21 cellular contexts compared by ENCODE assay signal in the genomic region with DNA sequence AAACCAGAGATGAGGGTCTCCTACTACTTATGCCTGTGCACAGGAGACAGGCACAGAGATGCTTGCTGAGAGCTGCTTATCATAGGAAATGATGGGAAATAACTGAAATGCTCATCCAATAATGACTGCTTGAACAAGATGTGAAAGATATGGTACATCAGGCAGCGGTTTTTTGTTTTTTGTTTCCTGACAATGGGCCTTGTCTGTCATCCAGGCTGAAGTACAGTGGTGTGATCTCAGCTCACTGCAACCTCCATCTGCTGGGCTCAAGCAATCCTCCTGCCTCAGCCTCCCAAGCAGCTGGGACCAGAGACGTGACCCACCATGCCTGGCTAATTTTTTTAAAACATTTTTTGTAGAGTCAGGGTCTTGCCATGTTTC. TPM values are rescaled to one million over a fixed set of nuclear protein-coding genes. Genes with fewer than 3 reads are reported as not detected.
DNase-seq lines count a peak whose midpoint lies in the region; ATAC-seq and TF ChIP-seq lines count a peak whose summit lies in the region.
"Had no signal": no experiment of that assay in that cellular context is flagged by ENCODE, and none has a peak within 500 bp of the region (broad histone marks: within the 10 kb centered on the region; RNA-seq: fewer than 3 reads in every experiment).

No MANE protein-coding gene starts in this region.

- H2AK9ac ChIP-seq in IMR-90 (replicated peaks; ENCODE audit: low read depth, low read length, poor library complexity) = no peak overlapping the region

- H4K5ac ChIP-seq in IMR-90 (ENCODE audit: low read depth, low read length) = peak overlapping the region; percentile 31

- no peak for DNase-seq in IMR-90
- no peak for DNase-seq in adipocyte (ENCODE audit: low read depth)
- DNase-seq in gastrocnemius medialis = no peak
- DNase-seq in effector memory CD4-positive, alpha-beta T cell = no peak
- no peak for DNase-seq in activated naive CD8-positive, alpha-beta T cell treated with anti-CD3 and anti-CD28 coated beads, Interleukin-2, amount 50 U/mL, for 24 hours
- no peak for DNase-seq in BE2C
- DNase-seq: activated B cell treated with CpG ODN at 0.5 μM for 24 hours; activated naive CD4-positive, alpha-beta T cell treated with anti-CD3 and anti-CD28 coated beads, Interleukin-2, amount 50 U/mL, for 16 hours; activated T-cell treated with anti-CD3 and anti-CD28 coated beads, Interleukin-2, amount 50 U/mL, for 4 hours; Caco-2; EL; MG63; NCI-H774; PC-3; stimulated activated CD4-positive, alpha-beta T cell treated with anti-CD3 and anti-CD28 coated beads, Interleukin-1b, Interleukin-23, amount 100 ng/mL, for 48 hours; stimulated activated naive CD4-positive, alpha-beta T cell; T-helper 17 cell; trophoblast cell had no signal

- H3K4ac ChIP-seq in IMR-90 (ENCODE audit: low read depth, low read length) = peak overlapping the region; percentile 92

- H2BK5ac ChIP-seq in IMR-90 (ENCODE audit: low read depth, low read length, poor library complexity, severe bottlenecking) = no peak overlapping the region

- peak overlapping the region; percentile 57 for H2AK5ac ChIP-seq in IMR-90 (ENCODE audit: low read depth, low read length)

- peak overlapping the region; percentile 90 for H3K18ac ChIP-seq in IMR-90 (ENCODE audit: low read depth, low read length)

- H3K23ac ChIP-seq in IMR-90 (ENCODE audit: low read depth, low read length) = peak overlapping the region; percentile 68; the same call in 1 of the 2 replicates

- no peaks in the 10 kb centered on the region for H3K27me3 ChIP-seq in IMR-90 (ENCODE audit: control insufficient read depth, insufficient read depth, low read length)
- H3K27me3 ChIP-seq in adipocyte (replicated peaks; ENCODE audit: control insufficient read depth, insufficient read depth, low read length) = no peaks in the 10 kb centered on the region
- peaks cover 15% of the 10 kb centered on the region for H3K27me3 ChIP-seq in iPS-18a (ENCODE audit: control insufficient read depth, insufficient read depth, low read length)
- H3K27me3 ChIP-seq in gastrocnemius medialis = no peaks in the 10 kb centered on the region
- peaks cover 18% of the 10 kb centered on the region for H3K27me3 ChIP-seq in effector memory CD4-positive, alpha-beta T cell (replicated peaks; ENCODE audit: control insufficient read depth, insufficient read depth, low read length, poor library complexity, severe bottlenecking)
- H3K27me3 ChIP-seq in BE2C = no peaks in the 10 kb centered on the region
- H3K27me3 ChIP-seq: MG63 had no signal

- H3K36me3 ChIP-seq in IMR-90 (ENCODE audit: control insufficient read depth, insufficient read depth, low read length) (no peaks in the 10 kb centered on the region), adipocyte (ENCODE audit: control insufficient read depth, insufficient read depth, low read length, severe bottlenecking) (no peaks in the 10 kb centered on the region), iPS-18a (ENCODE audit: control insufficient read depth, low read depth, low read length) (no peaks in the 10 kb centered on the region), gastrocnemius medialis (no peaks in the 10 kb centered on the region), BE2C (no peaks in the 10 kb centered on the region)
- no peaks in the 10 kb centered on the region for H3K36me3 ChIP-seq in effector memory CD4-positive, alpha-beta T cell (ENCODE audit: control insufficient read depth, insufficient read depth, low read length)
- H3K36me3 ChIP-seq: MG63 had no signal

- TF ChIP-seq RAD21 in IMR-90 (IDR thresholded peaks at IDR 0.05; ENCODE audit: low read length) = no peak

- CTCF ChIA-PET in IMR-90 (lab: Yijun Ruan, JAX) = no interaction called here

- H3K9me1 ChIP-seq in IMR-90 (ENCODE audit: insufficient read depth, low read length) = peaks cover 7% of the 10 kb centered on the region

- H2BK120ac ChIP-seq in IMR-90 (ENCODE audit: low read depth, low read length) = peak overlapping the region; percentile 93

- no peak overlapping the region for H3K27ac Mint-ChIP-seq in activated naive CD8-positive, alpha-beta T cell treated with anti-CD3 and anti-CD28 coated beads, Interleukin-2, amount 50 U/mL, for 24 hours
- H3K27ac Mint-ChIP-seq: activated B cell treated with CpG ODN at 0.5 μM for 24 hours, T-helper 17 cell had no signal

- no CpG with 5 or more reads among the region's 2 CpGs for WGBS in IMR-90 (ENCODE audit: extremely low coverage in 2 of 2, insufficient read length in 1 of 2), 2 experiments

- intact Hi-C loops in IMR-90 (cut with micrococcal nuclease) (no loop called here), gastrocnemius medialis (cut with DNase I; ENCODE audit: low total_unique reads) (no loop called here)

- peaks cover 25% of the 10 kb centered on the region for H3K4me1 ChIP-seq in IMR-90 (ENCODE audit: control insufficient read depth, insufficient read depth, low read length)
- H3K4me1 ChIP-seq in adipocyte (ENCODE audit: control insufficient read depth, insufficient read depth, low read length) = peaks cover 63% of the 10 kb centered on the region
- peaks cover 23% of the 10 kb centered on the region for H3K4me1 ChIP-seq in iPS-18a (ENCODE audit: control insufficient read depth, low read depth, low read length)
- peaks cover 7 to 10% of the 10 kb centered on the region in 2 donors for H3K4me1 ChIP-seq in gastrocnemius medialis
- H3K4me1 ChIP-seq in effector memory CD4-positive, alpha-beta T cell (ENCODE audit: control insufficient read depth, insufficient read depth, low read length, poor library complexity, severe bottlenecking) = no peaks in the 10 kb centered on the region
- H3K4me1 ChIP-seq in BE2C = peaks cover 25% of the 10 kb centered on the region

- no peak overlapping the region for H3K4me2 ChIP-seq in IMR-90 (ENCODE audit: low read depth, low read length)

- TF ChIP-seq POLR2A in IMR-90 (IDR thresholded peaks at IDR 0.05; ENCODE audit: low read depth, low read length) (no peak), gastrocnemius medialis (IDR thresholded peaks at IDR 0.05) (no peak)

- H3K27me3 Mint-ChIP-seq in activated naive CD8-positive, alpha-beta T cell treated with anti-CD3 and anti-CD28 coated beads, Interleukin-2, amount 50 U/mL, for 24 hours = peaks cover 40% of the 10 kb centered on the region

- in situ Hi-C loops in IMR-90 (cut with MboI; ENCODE audit: low sequenced_read_pairs) = no loop called here
- in situ Hi-C loops in gastrocnemius medialis (cut with MboI; ENCODE audit: low sequenced_read_pairs in 4 of 4) = no loop called here

- H3K9me3 ChIP-seq in IMR-90 (ENCODE audit: control insufficient read depth, insufficient read depth, low read length) = no peaks in the 10 kb centered on the region
- H3K9me3 ChIP-seq in adipocyte (ENCODE audit: control insufficient read depth, low read length) = no peaks in the 10 kb centered on the region
- H3K9me3 ChIP-seq in iPS-18a (ENCODE audit: control insufficient read depth, low read depth, low read length) = no peaks in the 10 kb centered on the region
- H3K9me3 ChIP-seq in gastrocnemius medialis = no peaks in the 10 kb centered on the region
- no peaks in the 10 kb centered on the region for H3K9me3 ChIP-seq in effector memory CD4-positive, alpha-beta T cell (ENCODE audit: control insufficient read depth, low read length)
- no peaks in the 10 kb centered on the region for H3K9me3 ChIP-seq in BE2C
- H3K9me3 ChIP-seq: Caco-2, MG63 had no signal

- POLR2A ChIA-PET in IMR-90 (lab: Charles Lee; ENCODE audit: unreplicated experiment) = no interaction called here

- H3K4me3 Mint-ChIP-seq in activated naive CD8-positive, alpha-beta T cell treated with anti-CD3 and anti-CD28 coated beads, Interleukin-2, amount 50 U/mL, for 24 hours = no peak overlapping the region
- H3K4me3 Mint-ChIP-seq: activated B cell treated with CpG ODN at 0.5 μM for 24 hours; activated T-cell treated with anti-CD3 and anti-CD28 coated beads, Interleukin-2, amount 50 U/mL, for 4 hours; T-helper 17 cell had no signal

- BruUV-seq in IMR-90 (replicated peaks; lab: Mats Ljungman, UMichigan) = no TSS peak

- dilution Hi-C loops in IMR-90 (cut with HindIII; ENCODE audit: low sequenced_read_pairs, unreplicated experiment) = no loop called here

- TF ChIP-seq CTCF in IMR-90 (conservative IDR thresholded peaks at IDR 0.05; ENCODE audit: low read depth, low read length) (no peak), gastrocnemius medialis (IDR thresholded peaks at IDR 0.05 in 4 of 5, conservative IDR thresholded peaks at IDR 0.05 in 1 of 5) (no peak), BE2C (IDR thresholded peaks at IDR 0.05; ENCODE audit: low read depth, low read length) (no peak)

- no peak overlapping the region for H2AFZ ChIP-seq in IMR-90 (replicated peaks; ENCODE audit: low read length, poor library complexity)

- H3K9ac ChIP-seq in IMR-90 (ENCODE audit: low read depth, low read length) (no peak overlapping the region), adipocyte (ENCODE audit: low read length) (peak overlapping the region; percentile 87), iPS-18a (ENCODE audit: low read length) (peak overlapping the region; percentile 25)

- no peaks in the 10 kb centered on the region for H3K36me3 Mint-ChIP-seq in activated naive CD8-positive, alpha-beta T cell treated with anti-CD3 and anti-CD28 coated beads, Interleukin-2, amount 50 U/mL, for 24 hours (ENCODE audit: low read depth)

- H2BK15ac ChIP-seq in IMR-90 (ENCODE audit: low read depth, low read length) = peak overlapping the region; percentile 85; the same call in 2 of the 3 replicates

- H3K27ac ChIP-seq in IMR-90 (ENCODE audit: insufficient read depth, low read length) = no peak overlapping the region; the same call in 1 of the 2 replicates
- no peak overlapping the region for H3K27ac ChIP-seq in iPS-18a (ENCODE audit: low read length)
- H3K27ac ChIP-seq in gastrocnemius medialis = peak overlapping the region; percentile 49 to 78 (median 74)
- H3K27ac ChIP-seq in effector memory CD4-positive, alpha-beta T cell (ENCODE audit: insufficient read depth, low read length, poor library complexity, severe bottlenecking) = no peak overlapping the region
- H3K27ac ChIP-seq: GM23248 had no signal

- no peak overlapping the region for H3K4me3 ChIP-seq in IMR-90 (ENCODE audit: insufficient read depth, low read depth, low read length)
- peak overlapping the region; percentile 83 for H3K4me3 ChIP-seq in adipocyte (ENCODE audit: low read length)
- H3K4me3 ChIP-seq in iPS-18a (ENCODE audit: low read length) = no peak overlapping the region
- H3K4me3 ChIP-seq in gastrocnemius medialis = peak overlapping the region in 1 of 4 donors; percentile 53
- no peak overlapping the region for H3K4me3 ChIP-seq in effector memory CD4-positive, alpha-beta T cell (ENCODE audit: insufficient read depth, low read depth, low read length, poor library complexity, severe bottlenecking)
- no peak overlapping the region for H3K4me3 ChIP-seq in BE2C (ENCODE audit: low read depth, low read length)
- H3K4me3 ChIP-seq: MG63 had no signal

- H4K91ac ChIP-seq in IMR-90 (ENCODE audit: insufficient read depth, low read depth, low read length) = no peak overlapping the region

- H4K8ac ChIP-seq in IMR-90 (ENCODE audit: low read depth in 2 of 2, low read length in 2 of 2) = peak overlapping the region; percentile 70 to 93; a peak in 2 of 4 replicates

- H3K4me1 Mint-ChIP-seq in activated naive CD8-positive, alpha-beta T cell treated with anti-CD3 and anti-CD28 coated beads, Interleukin-2, amount 50 U/mL, for 24 hours = peaks cover 6% of the 10 kb centered on the region

- H3K14ac ChIP-seq in IMR-90 (replicated peaks; ENCODE audit: low read depth, low read length) = peak overlapping the region; percentile 53

- no peaks in the 10 kb centered on the region for H4K20me1 ChIP-seq in IMR-90 (ENCODE audit: insufficient read depth, low read length)

- peak overlapping the region; percentile 60 for H2BK20ac ChIP-seq in IMR-90 (ENCODE audit: low read depth, low read length)

- no peak overlapping the region for H3K56ac ChIP-seq in IMR-90 (ENCODE audit: extremely low read depth, insufficient read depth, low read length)

- no peaks in the 10 kb centered on the region for H3K9me3 Mint-ChIP-seq in activated naive CD8-positive, alpha-beta T cell treated with anti-CD3 and anti-CD28 coated beads, Interleukin-2, amount 50 U/mL, for 24 hours
- H3K9me3 Mint-ChIP-seq: activated B cell treated with CpG ODN at 0.5 μM for 24 hours; activated T-cell treated with anti-CD3 and anti-CD28 coated beads, Interleukin-2, amount 50 U/mL, for 4 hours had no signal

- H3K79me1 ChIP-seq in IMR-90 (ENCODE audit: low read depth in 1 of 2, low read length in 2 of 2) = peaks cover 0 to 10% of the 10 kb centered on the region in 2 experiments; a peak in 1 of 4 replicates

- ATAC-seq in IMR-90 (ENCODE audit: low read depth) (no peak), gastrocnemius medialis (no peak)
- no peak for ATAC-seq in activated naive CD8-positive, alpha-beta T cell treated with anti-CD3 and anti-CD28 coated beads, Interleukin-2, amount 50 U/mL, for 24 hours
- ATAC-seq: activated T-cell treated with anti-CD3 and anti-CD28 coated beads, Interleukin-2, amount 50 U/mL, for 4 hours; left lobe of liver; PC-3; T-helper 17 cell had no signal

RNA-seq across cellular contexts. Expression of a gene that starts 1.2 kb away (rescaled TPM):
- total RNA-seq in IMR-90 (2012; rRNA removed) (0.28 and 0.54 TPM in 2 replicates), gastrocnemius medialis (10 to 100 TPM in 1 of 4 donors, 1 to 10 TPM in 3; 5.3 to 12.5 (median 8.2) TPM)
- 1.7 TPM in 2 replicates for polyA plus RNA-seq in IMR-90 (2012; rRNA removed)
- 0.28 and 0.71 TPM in 2 replicates for polyA plus RNA-seq in IMR-90 (2012; cell fraction: cytosol; rRNA removed)
- 11.7 and 15.4 TPM in 2 replicates for polyA plus RNA-seq in IMR-90 (2012; cell fraction: nucleus; rRNA removed; ENCODE audit: low replicate concordance)
- polyA plus RNA-seq in BE2C (2012; ENCODE audit: insufficient read depth, insufficient read length, low read depth) = 1.7 TPM
- total RNA-seq: activated B cell treated with CpG ODN at 0.5 μM for 24 hours, GM23248 had no signal

RNA-seq across cellular contexts. Expression of a gene that starts 38.8 kb away (rescaled TPM):
- 0.90 and 1.4 TPM in 2 replicates for total RNA-seq in IMR-90 (2012; rRNA removed)
- polyA plus RNA-seq in IMR-90 (2012; rRNA removed) = 0.14 and 0.17 TPM in 2 replicates
- 0.05 and 0.08 TPM in 2 replicates for polyA plus RNA-seq in IMR-90 (2012; cell fraction: cytosol; rRNA removed)
- polyA plus RNA-seq in IMR-90 (2012; cell fraction: nucleus; rRNA removed; ENCODE audit: low replicate concordance) = 0.07 and 0.25 TPM in 2 replicates
- 10 to 100 TPM in 1 of 4 donors, 1 to 10 TPM in 2, under 1 TPM in 1; 0.72 to 15.3 (median 2.3) TPM for total RNA-seq in gastrocnemius medialis
- 1.4 TPM for polyA plus RNA-seq in BE2C (2012; ENCODE audit: insufficient read depth, insufficient read length, low read depth)
- total RNA-seq: GM23248 had no signal

Comparison
In these comparisons a context has a peak if more than half of its experiments do, and no peak if none do; other contexts are left out.
1. H3K27ac ChIP-seq: peak in gastrocnemius medialis (4 of 4); none in IMR-90 (single experiment), iPS-18a (single experiment) and effector memory CD4-positive, alpha-beta T cell (single experiment).